In the genomic region with DNA sequence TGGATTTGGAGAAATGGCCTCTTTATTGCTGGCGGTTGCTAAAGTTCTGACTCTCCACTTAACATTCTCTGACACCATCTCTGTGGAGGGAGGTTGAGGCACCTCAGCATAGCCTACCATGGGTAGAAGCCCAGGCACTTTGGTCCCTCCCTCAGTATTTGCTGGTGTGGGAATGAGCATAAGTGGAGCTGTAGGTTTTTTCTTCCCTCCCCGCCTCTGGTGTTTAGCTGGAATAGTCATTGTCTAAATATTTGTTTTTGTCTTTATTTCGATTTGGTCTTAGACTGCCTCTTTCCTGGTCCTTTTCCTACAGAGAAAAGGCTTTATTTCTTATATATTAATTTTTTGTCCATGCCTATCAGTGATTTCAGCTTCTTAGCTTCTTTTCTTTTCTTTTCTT, we compare ENCODE assay signal across 26 cellular contexts.
"Had no signal": no experiment of that assay in that cellular context is flagged by ENCODE, and none has a peak within 500 bp of the region (broad histone marks: within the 10 kb centered on the region; RNA-seq: fewer than 3 reads in every experiment).

No MANE protein-coding gene starts in this region.

- H3K36me3 ChIP-seq: esophagus squamous epithelium, lower lobe of right lung, spleen, tibial artery, upper lobe of left lung had no signal

- H3K4me3 ChIP-seq: esophagus squamous epithelium, lower lobe of right lung, psoas muscle, skin epidermis, spleen, testis, tibial artery, upper lobe of left lung had no signal

- DNase-seq: cortex of kidney; effector memory CD8-positive, alpha-beta T cell; erythroblast; esophagus squamous epithelium; foreskin melanocyte; hypothalamus; immature natural killer cell; islet precursor cell; kidney glomerular epithelial cell; left ventricle myocardium superior; lower lobe of right lung; natural killer cell; occipital lobe; psoas muscle; right cardiac atrium; spleen; stimulated activated CD4-positive, alpha-beta T cell treated with anti-CD3 and anti-CD28 coated beads, Interleukin-4, amount 100 ng/mL, for 4 hours; stimulated activated naive CD8-positive, alpha-beta T cell treated with anti-CD3 and anti-CD28 coated beads, Interleukin-15, Interleukin-2, amounts not matched to agents 100 U/mL and 50 U/mL, for 24 hours; substantia nigra; testis; tibial artery; upper lobe of left lung had no signal

- H3K27me3 ChIP-seq: esophagus squamous epithelium, spleen, testis, tibial artery, upper lobe of left lung had no signal

- FAIRE-seq: endometrium, urothelium cell line had no signal

- H3K4me1 ChIP-seq: esophagus squamous epithelium, lower lobe of right lung, psoas muscle, spleen, testis, tibial artery, upper lobe of left lung had no signal

- H3K9me3 ChIP-seq: esophagus squamous epithelium, lower lobe of right lung, psoas muscle, spleen, testis, upper lobe of left lung had no signal

- ATAC-seq: effector memory CD8-positive, alpha-beta T cell; left ventricle myocardium superior; lower lobe of right lung; natural killer cell; psoas muscle; right cardiac atrium; stimulated activated memory B cell treated with anti-CD40 and anti-IgM and Interleukin-4, amounts not matched to agents 10 μg/mL and 1 μg/mL and 100 μg/mL, for 72 hours; stimulated activated naive CD8-positive, alpha-beta T cell treated with anti-CD3 and anti-CD28 coated beads, Interleukin-15, Interleukin-2, amounts not matched to agents 100 U/mL and 50 U/mL, for 24 hours had no signal

- H3K27ac ChIP-seq: esophagus squamous epithelium, lower lobe of right lung, psoas muscle, skin epidermis, spleen, testis, tibial artery, upper lobe of left lung had no signal
